Comparison of ENCODE assay signal across 9 cellular contexts in the genomic region with DNA sequence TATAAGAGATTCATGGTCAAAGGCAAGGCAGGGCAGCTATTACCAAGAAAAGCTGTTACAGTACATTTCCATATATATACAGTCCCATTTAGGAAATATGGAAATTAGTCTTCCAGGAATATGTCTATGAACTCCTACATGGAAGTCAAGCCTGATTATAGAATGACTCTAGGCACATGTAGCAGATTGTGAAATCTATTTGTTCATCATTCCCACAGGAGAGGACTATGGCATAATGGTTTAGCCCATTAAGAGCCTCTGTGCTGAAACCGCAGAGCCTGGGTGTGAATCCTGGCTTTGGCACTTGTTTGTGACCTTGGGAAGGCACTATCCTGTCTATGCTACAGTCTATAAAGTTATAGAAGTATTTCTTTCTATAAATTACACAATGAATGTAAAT.
"Had no signal": no experiment of that assay in that cellular context is flagged by ENCODE, and none has a peak within 500 bp of the region (broad histone marks: within the 10 kb centered on the region; RNA-seq: fewer than 3 reads in every experiment).

No MANE protein-coding gene starts in this region.

- H3K4me1 ChIP-seq: HAP-1 had no signal

- H3K4me3 Mint-ChIP-seq: HFFc6 had no signal

- DNase-seq: GM23248, GOT3, H7, HFFc6, IMR-90 had no signal

- H2AFZ ChIP-seq: GM23248 had no signal

- H3K4me3 ChIP-seq: GM23248, HAP-1, K562 had no signal

- H3K9ac ChIP-seq: GM23248 had no signal

- FAIRE-seq: HTR-8/SVneo, K562 had no signal

- ATAC-seq: HCT116, K562 had no signal

- H3K9me3 ChIP-seq: HAP-1 had no signal

- H3K27ac Mint-ChIP-seq: HFFc6 had no signal

- H3K36me3 ChIP-seq: HAP-1 had no signal

- H3K27ac ChIP-seq: GM23248 had no signal
